In genomic region chr13:89352384-89352783, GRCh38 we compare ENCODE assay signal across 25 cellular contexts.
"Had no signal": no experiment of that assay in that cellular context is flagged by ENCODE, and none has a peak within 500 bp of the region (broad histone marks: within the 10 kb centered on the region; RNA-seq: fewer than 3 reads in every experiment).

No MANE protein-coding gene starts in this region.

- H3K4me1 ChIP-seq: colonic mucosa, esophagus squamous epithelium, gastrocnemius medialis, heart right ventricle, left ventricle myocardium inferior, lower lobe of right lung had no signal

- H3K27me3 ChIP-seq: colonic mucosa, esophagus squamous epithelium, gastrocnemius medialis, heart right ventricle had no signal

- H3K27ac ChIP-seq: colonic mucosa, epithelial cell of prostate, esophagus squamous epithelium, gastrocnemius medialis, heart right ventricle, left ventricle myocardium inferior, lower lobe of right lung had no signal

- H3K9me3 ChIP-seq: colonic mucosa, esophagus squamous epithelium, gastrocnemius medialis, left ventricle myocardium inferior, lower lobe of right lung had no signal

- FAIRE-seq: endometrium, islet of Langerhans, keratinocyte had no signal

- ATAC-seq: effector memory CD8-positive, alpha-beta T cell; esophagus mucosa; gastrocnemius medialis; heart right ventricle; left cardiac atrium; lower lobe of right lung; naive thymus-derived CD4-positive, alpha-beta T cell had no signal

- H3K4me3 ChIP-seq: colonic mucosa, esophagus squamous epithelium, gastrocnemius medialis, heart right ventricle, left ventricle myocardium inferior, lower lobe of right lung had no signal

- H3K36me3 ChIP-seq: colonic mucosa, esophagus squamous epithelium, gastrocnemius medialis, heart right ventricle, left ventricle myocardium inferior, lower lobe of right lung had no signal

- DNase-seq: colonic mucosa; cortex of kidney; effector CD8-positive, alpha-beta T cell; effector memory CD8-positive, alpha-beta T cell; endodermal cell; erythroblast; esophagus squamous epithelium; foreskin fibroblast; foreskin melanocyte; gastrocnemius medialis; glutamatergic neuron; head of caudate nucleus; heart right ventricle; hippocampal formation; left cardiac atrium; left ventricle myocardium inferior; lower lobe of right lung; mesenchymal stem cell; midbrain; naive thymus-derived CD4-positive, alpha-beta T cell had no signal
